Comparison of ENCODE assay signal across 1 cellular context in the genomic region with DNA sequence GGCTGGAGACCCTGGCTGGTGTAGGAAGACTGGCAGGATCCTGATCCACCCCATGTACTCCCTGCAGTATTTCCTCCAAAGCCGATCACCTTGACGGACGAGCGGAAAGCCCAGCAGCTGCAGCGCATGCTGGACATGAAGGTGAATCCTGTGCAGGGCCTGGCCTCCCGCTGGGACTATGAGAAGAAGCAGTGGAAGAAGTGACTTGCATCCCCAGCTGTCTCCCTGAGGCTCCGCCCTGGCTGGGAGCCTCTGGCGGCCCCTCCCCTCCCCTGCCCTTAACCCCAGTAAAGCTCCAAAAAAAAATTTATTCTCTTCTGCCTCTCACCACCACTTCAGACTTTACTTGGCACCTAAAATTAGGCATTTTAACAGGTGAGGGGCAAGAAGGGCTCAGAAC.
TF ChIP-seq lines count a peak whose summit lies in the region.

No MANE protein-coding gene starts in this region.

TF ChIP-seq in HepG2, 621 proteins besides CTCF, POLR2A, EP300 and RAD21:
- TF ChIP-seq ZBTB38 (CRISPR knock-in tag; IDR thresholded peaks at IDR 0.05), result 0 out of 2 replicates have a peak, but pooled peaks have one; percentile 25
- TF ChIP-seq ARNTL (CRISPR knock-in tag; IDR thresholded peaks at IDR 0.05), result no peak
